ENCODE assay signal across 2 cellular contexts in genomic region chr9:116276651-116277121, GRCh38.
TF ChIP-seq lines count a peak whose summit lies in the region.

No MANE protein-coding gene starts in this region.

TF ChIP-seq in SK-N-SH, 30 proteins besides CTCF, POLR2A, EP300 and RAD21 (continued from another document):
- TF ChIP-seq GABPA (IDR thresholded peaks at IDR 0.05; ENCODE audit: low read depth) (no peak), ELF1 (IDR thresholded peaks at IDR 0.05) (no peak), FOXJ3 (CRISPR knock-in tag; IDR thresholded peaks at IDR 0.05) (no peak), NFIC (IDR thresholded peaks at IDR 0.05; ENCODE audit: borderline replicate concordance) (no peak), CHD2 (IDR thresholded peaks at IDR 0.05; ENCODE audit: low read length, partially characterized antibody) (no peak), EZH2phosphoT487 (IDR thresholded peaks at IDR 0.05; ENCODE audit: borderline replicate concordance, low read depth) (no peak)
- TF ChIP-seq, protein P1, sequence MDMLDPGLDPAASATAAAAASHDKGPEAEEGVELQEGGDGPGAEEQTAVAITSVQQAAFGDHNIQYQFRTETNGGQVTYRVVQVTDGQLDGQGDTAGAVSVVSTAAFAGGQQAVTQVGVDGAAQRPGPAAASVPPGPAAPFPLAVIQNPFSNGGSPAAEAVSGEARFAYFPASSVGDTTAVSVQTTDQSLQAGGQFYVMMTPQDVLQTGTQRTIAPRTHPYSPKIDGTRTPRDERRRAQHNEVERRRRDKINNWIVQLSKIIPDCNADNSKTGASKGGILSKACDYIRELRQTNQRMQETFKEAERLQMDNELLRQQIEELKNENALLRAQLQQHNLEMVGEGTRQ (IDR thresholded peaks at IDR 0.05; ENCODE audit: borderline replicate concordance, low read depth, low read length), result no peak
- TF ChIP-seq, protein P2, sequence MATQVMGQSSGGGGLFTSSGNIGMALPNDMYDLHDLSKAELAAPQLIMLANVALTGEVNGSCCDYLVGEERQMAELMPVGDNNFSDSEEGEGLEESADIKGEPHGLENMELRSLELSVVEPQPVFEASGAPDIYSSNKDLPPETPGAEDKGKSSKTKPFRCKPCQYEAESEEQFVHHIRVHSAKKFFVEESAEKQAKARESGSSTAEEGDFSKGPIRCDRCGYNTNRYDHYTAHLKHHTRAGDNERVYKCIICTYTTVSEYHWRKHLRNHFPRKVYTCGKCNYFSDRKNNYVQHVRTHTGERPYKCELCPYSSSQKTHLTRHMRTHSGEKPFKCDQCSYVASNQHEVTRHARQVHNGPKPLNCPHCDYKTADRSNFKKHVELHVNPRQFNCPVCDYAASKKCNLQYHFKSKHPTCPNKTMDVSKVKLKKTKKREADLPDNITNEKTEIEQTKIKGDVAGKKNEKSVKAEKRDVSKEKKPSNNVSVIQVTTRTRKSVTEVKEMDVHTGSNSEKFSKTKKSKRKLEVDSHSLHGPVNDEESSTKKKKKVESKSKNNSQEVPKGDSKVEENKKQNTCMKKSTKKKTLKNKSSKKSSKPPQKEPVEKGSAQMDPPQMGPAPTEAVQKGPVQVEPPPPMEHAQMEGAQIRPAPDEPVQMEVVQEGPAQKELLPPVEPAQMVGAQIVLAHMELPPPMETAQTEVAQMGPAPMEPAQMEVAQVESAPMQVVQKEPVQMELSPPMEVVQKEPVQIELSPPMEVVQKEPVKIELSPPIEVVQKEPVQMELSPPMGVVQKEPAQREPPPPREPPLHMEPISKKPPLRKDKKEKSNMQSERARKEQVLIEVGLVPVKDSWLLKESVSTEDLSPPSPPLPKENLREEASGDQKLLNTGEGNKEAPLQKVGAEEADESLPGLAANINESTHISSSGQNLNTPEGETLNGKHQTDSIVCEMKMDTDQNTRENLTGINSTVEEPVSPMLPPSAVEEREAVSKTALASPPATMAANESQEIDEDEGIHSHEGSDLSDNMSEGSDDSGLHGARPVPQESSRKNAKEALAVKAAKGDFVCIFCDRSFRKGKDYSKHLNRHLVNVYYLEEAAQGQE (IDR thresholded peaks at IDR 0.05; ENCODE audit: low read depth, low read length), result no peak

TF ChIP-seq in SK-N-SH treated with all-trans-retinoic acid at 6 μM for 48 hours, 23 proteins besides CTCF, POLR2A, EP300 and RAD21 (continued from another document):
- TF ChIP-seq, protein P3, sequence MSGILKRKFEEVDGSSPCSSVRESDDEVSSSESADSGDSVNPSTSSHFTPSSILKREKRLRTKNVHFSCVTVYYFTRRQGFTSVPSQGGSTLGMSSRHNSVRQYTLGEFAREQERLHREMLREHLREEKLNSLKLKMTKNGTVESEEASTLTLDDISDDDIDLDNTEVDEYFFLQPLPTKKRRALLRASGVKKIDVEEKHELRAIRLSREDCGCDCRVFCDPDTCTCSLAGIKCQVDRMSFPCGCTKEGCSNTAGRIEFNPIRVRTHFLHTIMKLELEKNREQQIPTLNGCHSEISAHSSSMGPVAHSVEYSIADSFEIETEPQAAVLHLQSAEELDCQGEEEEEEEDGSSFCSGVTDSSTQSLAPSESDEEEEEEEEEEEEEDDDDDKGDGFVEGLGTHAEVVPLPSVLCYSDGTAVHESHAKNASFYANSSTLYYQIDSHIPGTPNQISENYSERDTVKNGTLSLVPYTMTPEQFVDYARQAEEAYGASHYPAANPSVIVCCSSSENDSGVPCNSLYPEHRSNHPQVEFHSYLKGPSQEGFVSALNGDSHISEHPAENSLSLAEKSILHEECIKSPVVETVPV (CRISPR knock-in tag; IDR thresholded peaks at IDR 0.05), result no peak
- TF ChIP-seq TSHZ2 (CRISPR knock-in tag; IDR thresholded peaks at IDR 0.05) (no peak), ARNTL (CRISPR knock-in tag; IDR thresholded peaks at IDR 0.05; ENCODE audit: borderline replicate concordance, low read depth) (no peak), BACH2 (CRISPR knock-in tag; IDR thresholded peaks at IDR 0.05; ENCODE audit: borderline replicate concordance) (no peak), TCF4 (CRISPR knock-in tag; IDR thresholded peaks at IDR 0.05; ENCODE audit: borderline replicate concordance) (no peak), OSR1 (CRISPR knock-in tag; IDR thresholded peaks at IDR 0.05) (no peak), CSDC2 (CRISPR knock-in tag; IDR thresholded peaks at IDR 0.05) (no peak)
- TF ChIP-seq, protein P4, sequence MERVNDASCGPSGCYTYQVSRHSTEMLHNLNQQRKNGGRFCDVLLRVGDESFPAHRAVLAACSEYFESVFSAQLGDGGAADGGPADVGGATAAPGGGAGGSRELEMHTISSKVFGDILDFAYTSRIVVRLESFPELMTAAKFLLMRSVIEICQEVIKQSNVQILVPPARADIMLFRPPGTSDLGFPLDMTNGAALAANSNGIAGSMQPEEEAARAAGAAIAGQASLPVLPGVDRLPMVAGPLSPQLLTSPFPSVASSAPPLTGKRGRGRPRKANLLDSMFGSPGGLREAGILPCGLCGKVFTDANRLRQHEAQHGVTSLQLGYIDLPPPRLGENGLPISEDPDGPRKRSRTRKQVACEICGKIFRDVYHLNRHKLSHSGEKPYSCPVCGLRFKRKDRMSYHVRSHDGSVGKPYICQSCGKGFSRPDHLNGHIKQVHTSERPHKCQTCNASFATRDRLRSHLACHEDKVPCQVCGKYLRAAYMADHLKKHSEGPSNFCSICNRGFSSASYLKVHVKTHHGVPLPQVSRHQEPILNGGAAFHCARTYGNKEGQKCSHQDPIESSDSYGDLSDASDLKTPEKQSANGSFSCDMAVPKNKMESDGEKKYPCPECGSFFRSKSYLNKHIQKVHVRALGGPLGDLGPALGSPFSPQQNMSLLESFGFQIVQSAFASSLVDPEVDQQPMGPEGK (CRISPR knock-in tag; IDR thresholded peaks at IDR 0.05; ENCODE audit: borderline replicate concordance), result no peak
